16 cellular contexts compared by ENCODE assay signal in the genomic region with DNA sequence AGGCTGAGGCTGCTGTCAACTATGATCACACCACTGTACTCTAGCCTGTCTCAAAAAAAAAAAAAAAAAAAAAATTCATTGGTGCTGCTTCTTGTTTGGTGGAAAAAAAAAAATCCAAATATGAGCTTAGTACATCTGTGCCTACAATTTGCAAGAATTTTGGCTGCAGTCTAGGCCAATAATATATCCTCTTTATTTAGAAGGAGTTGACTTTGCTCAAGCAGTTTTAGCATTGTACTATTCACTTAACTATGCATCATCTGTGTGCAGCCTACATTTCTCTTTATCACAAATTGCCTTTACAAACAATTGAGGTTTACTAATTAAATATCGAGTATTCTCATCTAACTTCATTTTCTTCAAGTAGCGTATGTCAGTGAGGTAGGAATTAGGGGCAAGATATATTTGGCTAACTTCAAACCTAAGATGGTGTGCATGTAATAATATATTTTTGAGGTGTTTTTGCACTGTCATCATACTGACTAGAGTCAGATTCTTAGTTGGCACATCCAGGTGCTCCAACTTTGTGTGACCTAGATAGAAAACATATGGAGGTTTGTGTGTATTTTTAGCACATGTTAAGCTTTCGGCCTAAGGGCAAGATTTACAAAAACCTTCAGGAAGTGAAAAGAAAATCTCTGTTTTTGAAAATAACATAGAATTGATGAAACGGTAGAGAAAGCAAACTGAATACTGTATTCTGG. TPM values are rescaled to one million over a fixed set of nuclear protein-coding genes. Genes with fewer than 3 reads are reported as not detected.
DNase-seq lines count a peak whose midpoint lies in the region; ATAC-seq and TF ChIP-seq lines count a peak whose summit lies in the region.
"Had no signal": no experiment of that assay in that cellular context is flagged by ENCODE, and none has a peak within 500 bp of the region (broad histone marks: within the 10 kb centered on the region; RNA-seq: fewer than 3 reads in every experiment).

No MANE protein-coding gene starts in this region.

- peak overlapping the region; percentile 37 for H3K9ac ChIP-seq in adipocyte (ENCODE audit: low read length)

- peaks cover 6% of the 10 kb centered on the region; the same call in 1 of the 2 replicates for H3K36me3 Mint-ChIP-seq in HFFc6 (ENCODE audit: low read depth)
- H3K36me3 Mint-ChIP-seq in stimulated activated memory B cell treated with anti-CD40 and anti-IgM and Interleukin-4, amounts not matched to agents 10 μg/mL and 1 μg/mL and 100 μg/mL, for 72 hours, result peaks cover 34% of the 10 kb centered on the region

- H3K27me3 ChIP-seq in ACC112 (ENCODE audit: insufficient read depth, low read length) (no peaks in the 10 kb centered on the region), adipocyte (replicated peaks; ENCODE audit: control insufficient read depth, insufficient read depth, low read length) (no peaks in the 10 kb centered on the region), ovary (no peaks in the 10 kb centered on the region)

- no peak for ATAC-seq in stimulated activated memory B cell treated with anti-CD40 and anti-IgM and Interleukin-4, amounts not matched to agents 10 μg/mL and 1 μg/mL and 100 μg/mL, for 72 hours

- no peaks in the 10 kb centered on the region for H3K27me3 Mint-ChIP-seq in HFFc6 (ENCODE audit: insufficient read depth)
- no peaks in the 10 kb centered on the region for H3K27me3 Mint-ChIP-seq in stimulated activated memory B cell treated with anti-CD40 and anti-IgM and Interleukin-4, amounts not matched to agents 10 μg/mL and 1 μg/mL and 100 μg/mL, for 72 hours
- H3K27me3 Mint-ChIP-seq: stimulated activated naive CD8-positive, alpha-beta T cell treated with anti-CD3 and anti-CD28 coated beads, Interleukin-15, Interleukin-2, amounts not matched to agents 100 ng/mL and 50 ng/mL, for 24 hours had no signal

- H3K4me1 Mint-ChIP-seq in HFFc6 (ENCODE audit: low read depth), result peaks cover 19% of the 10 kb centered on the region
- H3K4me1 Mint-ChIP-seq in stimulated activated memory B cell treated with anti-CD40 and anti-IgM and Interleukin-4, amounts not matched to agents 10 μg/mL and 1 μg/mL and 100 μg/mL, for 72 hours, result peaks cover 13% of the 10 kb centered on the region

- DNase-seq in HFFc6, result no peak
- peak; percentile 62 for DNase-seq in adipocyte (ENCODE audit: low read depth)
- DNase-seq in iris pigment epithelial cell (ENCODE audit: low read depth), result peak; percentile 18
- DNase-seq in ovary, result no peak
- DNase-seq in GM19238 (ENCODE audit: insufficient read length, low spot score), result no peak
- no peak for DNase-seq in SW480 (ENCODE audit: low spot score)
- DNase-seq: activated CD4-positive, alpha-beta T cell treated with anti-CD3 and anti-CD28 coated beads for 1 hour; activated CD8-positive, alpha-beta memory T cell treated with anti-CD3 and anti-CD28 coated beads, Interleukin-2, amount 50 U/mL, for 4 hours; activated naive CD4-positive, alpha-beta T cell treated with Interleukin-2 at 50 U/mL for 16 hours; DMS79 treated with DMSO at 0.1 percent for 48 hours; NCI-H1092; occipital lobe had no signal

- H3K4me1 ChIP-seq in ACC112 (ENCODE audit: control insufficient read depth, insufficient read depth, low read length, unreplicated experiment) (peaks cover 14% of the 10 kb centered on the region), adipocyte (ENCODE audit: control insufficient read depth, insufficient read depth, low read length) (peaks cover 12% of the 10 kb centered on the region), ovary (ENCODE audit: insufficient read depth) (peaks cover 3% of the 10 kb centered on the region)

- H3K9me3 ChIP-seq in adipocyte (ENCODE audit: control insufficient read depth, low read length) (no peaks in the 10 kb centered on the region), ovary (no peaks in the 10 kb centered on the region)

- H3K79me2 ChIP-seq in ACC112 (ENCODE audit: control insufficient read depth, insufficient read depth, low read length, unreplicated experiment), result no peaks in the 10 kb centered on the region

- no peaks in the 10 kb centered on the region for H3K9me3 Mint-ChIP-seq in HFFc6
- H3K9me3 Mint-ChIP-seq in stimulated activated memory B cell treated with anti-CD40 and anti-IgM and Interleukin-4, amounts not matched to agents 10 μg/mL and 1 μg/mL and 100 μg/mL, for 72 hours, result no peaks in the 10 kb centered on the region
- H3K9me3 Mint-ChIP-seq: stimulated activated naive CD8-positive, alpha-beta T cell treated with anti-CD3 and anti-CD28 coated beads, Interleukin-15, Interleukin-2, amounts not matched to agents 100 ng/mL and 50 ng/mL, for 24 hours; T-helper 1 cell treated with Interleukin-12 subunit alpha and Interleukin-12 subunit beta and Interleukin-4 antibody, amounts not matched to agents 30 μg/mL and 1 μg/mL, for 36 hours had no signal

- H3K27ac ChIP-seq in ACC112 (ENCODE audit: low read depth, low read length) (peak overlapping the region; percentile 71), ovary (no peak overlapping the region)

- H3K36me3 ChIP-seq in ACC112 (ENCODE audit: insufficient read depth, low read length) (no peaks in the 10 kb centered on the region), adipocyte (ENCODE audit: control insufficient read depth, insufficient read depth, low read length, severe bottlenecking) (no peaks in the 10 kb centered on the region), ovary (no peaks in the 10 kb centered on the region)

- H3K4me3 Mint-ChIP-seq in HFFc6, result peak overlapping the region; percentile 23; the same call in 1 of the 2 replicates
- H3K4me3 Mint-ChIP-seq in stimulated activated memory B cell treated with anti-CD40 and anti-IgM and Interleukin-4, amounts not matched to agents 10 μg/mL and 1 μg/mL and 100 μg/mL, for 72 hours, result no peak overlapping the region
- H3K4me3 Mint-ChIP-seq: stimulated activated naive CD8-positive, alpha-beta T cell treated with anti-CD3 and anti-CD28 coated beads, Interleukin-15, Interleukin-2, amounts not matched to agents 100 ng/mL and 50 ng/mL, for 24 hours; T-helper 1 cell treated with Interleukin-12 subunit alpha and Interleukin-12 subunit beta and Interleukin-4 antibody, amounts not matched to agents 30 μg/mL and 1 μg/mL, for 36 hours had no signal

- 40 to 44% (median 41%) methylated on average over 4 of the region's 4 CpGs for WGBS in ovary, 3 donors

- no peak for TF ChIP-seq EP300 in ovary (IDR thresholded peaks at IDR 0.05)

- peak overlapping the region; percentile 71 for H3K27ac Mint-ChIP-seq in HFFc6
- H3K27ac Mint-ChIP-seq in stimulated activated memory B cell treated with anti-CD40 and anti-IgM and Interleukin-4, amounts not matched to agents 10 μg/mL and 1 μg/mL and 100 μg/mL, for 72 hours, result no peak overlapping the region
- H3K27ac Mint-ChIP-seq: stimulated activated naive CD8-positive, alpha-beta T cell treated with anti-CD3 and anti-CD28 coated beads, Interleukin-15, Interleukin-2, amounts not matched to agents 100 ng/mL and 50 ng/mL, for 24 hours; T-helper 1 cell treated with Interleukin-12 subunit alpha and Interleukin-12 subunit beta and Interleukin-4 antibody, amounts not matched to agents 30 μg/mL and 1 μg/mL, for 36 hours had no signal

- TF ChIP-seq POLR2A in ovary (IDR thresholded peaks at IDR 0.05), result no peak

- H3K4me3 ChIP-seq in ACC112 (ENCODE audit: low read depth, low read length) (0 out of 2 replicates have a peak overlapping the region, but pooled peaks have one; percentile 3), adipocyte (ENCODE audit: low read length) (no peak overlapping the region), ovary (no peak overlapping the region)

- H2AFZ ChIP-seq in ACC112 (ENCODE audit: low read length, unreplicated experiment), result peak overlapping the region; percentile 36

- intact Hi-C loops in ovary (cut with DNase I), result no loop called here

- TF ChIP-seq CTCF in HFFc6 (IDR thresholded peaks at IDR 0.05) (no peak), ovary (IDR thresholded peaks at IDR 0.05) (no peak)

RNA-seq across cellular contexts. Expression of a gene that starts 51.8 kb away (rescaled TPM):
- total RNA-seq in HFFc6 (2021; fragmentation: NEBNext Ultra II Directional; extraction: Animal tissue kit (Norgen Biotek cat#: 25700)), result 10 to 100 TPM; 18.9 to 22.8 (median 20.5) TPM
- total RNA-seq in ovary, result 10 to 100 TPM; 17.3 to 37.0 (median 25.9) TPM
- 10 to 100 TPM in 1 of 2 donors, 1 to 10 TPM in 1; 9.0 to 12.2 TPM for polyA plus RNA-seq in ovary

RNA-seq across cellular contexts. Expression of a gene that starts 51.9 kb away (rescaled TPM):
- total RNA-seq in HFFc6 (2021; fragmentation: NEBNext Ultra II Directional; extraction: Animal tissue kit (Norgen Biotek cat#: 25700)), result 10 to 100 TPM; 48.6 to 70.2 (median 60.3) TPM
- total RNA-seq in ovary, result 10 to 100 TPM; 34.8 to 55.4 (median 48.7) TPM
- 10 to 100 TPM; 43.6 to 70.7 TPM for polyA plus RNA-seq in ovary

Comparison
In these comparisons a context has a peak if more than half of its experiments do, and no peak if none do; other contexts are left out.
1. DNase-seq: peak in adipocyte (single experiment) and iris pigment epithelial cell (single experiment); none in HFFc6 (single experiment), ovary (0 of 5), GM19238 (single experiment) and SW480 (single experiment).